Comparison of ENCODE assay signal across 23 cellular contexts in genomic region chr1:118250232-118250631, GRCh38.
"Had no signal": no experiment of that assay in that cellular context is flagged by ENCODE, and none has a peak within 500 bp of the region (broad histone marks: within the 10 kb centered on the region; RNA-seq: fewer than 3 reads in every experiment).

No MANE protein-coding gene starts in this region.

- H3K27me3 Mint-ChIP-seq: activated CD4-positive, alpha-beta T cell treated with anti-CD3 and anti-CD28 coated beads, Interleukin-2, amount 10 ng/mL, durations not matched to agents 7 days and 5 days; activated naive CD8-positive, alpha-beta T cell treated with anti-CD3 and anti-CD28 coated beads, Interleukin-2, amount 10 ng/mL, durations not matched to agents 7 days and 5 days had no signal

- H3K4me3 ChIP-seq: body of pancreas, thyroid gland had no signal

- H3K4me3 Mint-ChIP-seq: activated CD4-positive, alpha-beta T cell treated with anti-CD3 and anti-CD28 coated beads, Interleukin-2, amount 10 ng/mL, durations not matched to agents 7 days and 5 days; activated CD8-positive, alpha-beta T cell treated with anti-CD3 and anti-CD28 coated beads, Interleukin-2, amount 10 ng/mL, durations not matched to agents 7 days and 5 days; activated naive CD8-positive, alpha-beta T cell treated with anti-CD3 and anti-CD28 coated beads, Interleukin-2, amount 10 ng/mL, durations not matched to agents 7 days and 5 days; activated T-cell treated with anti-CD3 and anti-CD28 coated beads, Interleukin-2, amount 50 U/mL, for 24 hours; effector memory CD8-positive, alpha-beta T cell; natural killer cell had no signal

- H3K27me3 ChIP-seq: body of pancreas, foreskin keratinocyte, thyroid gland had no signal

- H3K27ac Mint-ChIP-seq: activated CD4-positive, alpha-beta T cell treated with anti-CD3 and anti-CD28 coated beads, Interleukin-2, amount 10 ng/mL, durations not matched to agents 7 days and 5 days; activated CD8-positive, alpha-beta T cell treated with anti-CD3 and anti-CD28 coated beads, Interleukin-2, amount 10 ng/mL, durations not matched to agents 7 days and 5 days; activated naive CD8-positive, alpha-beta T cell treated with anti-CD3 and anti-CD28 coated beads, Interleukin-2, amount 10 ng/mL, durations not matched to agents 7 days and 5 days; activated T-cell treated with anti-CD3 and anti-CD28 coated beads, Interleukin-2, amount 50 U/mL, for 24 hours; activated T-helper 2 cell treated with anti-CD3 and anti-CD28 coated beads, Interferon-gamma antibody, Interleukin-2, Interleukin-4, amounts not matched to agents 10 μg/mL and 5 μg/mL and 100 μg/mL, durations not matched to agents 14 hours and 24 hours and 36 hours; effector memory CD8-positive, alpha-beta T cell; natural killer cell; progenitor cell of endocrine pancreas had no signal

- ATAC-seq: activated CD8-positive, alpha-beta T cell treated with anti-CD3 and anti-CD28 coated beads, Interleukin-2, amount 10 ng/mL, durations not matched to agents 7 days and 5 days; body of pancreas; effector memory CD8-positive, alpha-beta T cell; foreskin keratinocyte; left cardiac atrium; natural killer cell had no signal

- DNase-seq: activated CD4-positive, alpha-beta T cell treated with anti-CD3 and anti-CD28 coated beads, Interleukin-2, amount 10 ng/mL, durations not matched to agents 7 days and 5 days; activated CD8-positive, alpha-beta T cell treated with anti-CD3 and anti-CD28 coated beads, Interleukin-2, amount 10 ng/mL, durations not matched to agents 7 days and 5 days; activated naive CD4-positive, alpha-beta T cell treated with Interleukin-2 at 50 U/mL for 16 hours; activated naive CD8-positive, alpha-beta T cell treated with anti-CD3 and anti-CD28 coated beads, Interleukin-2, amount 10 ng/mL, durations not matched to agents 7 days and 5 days; activated T-cell treated with anti-CD3 and anti-CD28 coated beads, Interleukin-2, amount 50 U/mL, for 24 hours; body of pancreas; caudate nucleus; effector memory CD8-positive, alpha-beta T cell; foreskin keratinocyte; left cardiac atrium; mesenchymal stem cell; natural killer cell; stimulated activated CD4-positive, alpha-beta T cell treated with anti-CD3 and anti-CD28 coated beads, Interleukin-12 subunit alpha, Interleukin-12 subunit beta, amount 100 ng/mL, for 4 hours; stimulated activated CD4-positive, alpha-beta T cell treated with anti-CD3 and anti-CD28 coated beads, Interleukin-1b, Interleukin-23, amount 100 ng/mL, for 48 hours; stimulated activated CD8-positive, alpha-beta memory T cell treated with anti-CD3 and anti-CD28 coated beads, Interleukin-4, amount 100 ng/mL, for 48 hours; stimulated activated naive CD4-positive, alpha-beta T cell; T-helper 1 cell; T1000; thyroid gland had no signal

- H3K4me1 Mint-ChIP-seq: activated CD4-positive, alpha-beta T cell treated with anti-CD3 and anti-CD28 coated beads, Interleukin-2, amount 10 ng/mL, durations not matched to agents 7 days and 5 days; activated naive CD8-positive, alpha-beta T cell treated with anti-CD3 and anti-CD28 coated beads, Interleukin-2, amount 10 ng/mL, durations not matched to agents 7 days and 5 days; natural killer cell had no signal

- FAIRE-seq: islet of Langerhans had no signal

- H3K36me3 ChIP-seq: thyroid gland had no signal

- H3K36me3 Mint-ChIP-seq: activated naive CD8-positive, alpha-beta T cell treated with anti-CD3 and anti-CD28 coated beads, Interleukin-2, amount 10 ng/mL, durations not matched to agents 7 days and 5 days; natural killer cell had no signal

- H3K9me3 Mint-ChIP-seq: activated CD4-positive, alpha-beta T cell treated with anti-CD3 and anti-CD28 coated beads, Interleukin-2, amount 10 ng/mL, durations not matched to agents 7 days and 5 days; activated naive CD8-positive, alpha-beta T cell treated with anti-CD3 and anti-CD28 coated beads, Interleukin-2, amount 10 ng/mL, durations not matched to agents 7 days and 5 days; activated T-cell treated with anti-CD3 and anti-CD28 coated beads, Interleukin-2, amount 50 U/mL, for 24 hours had no signal

- H3K27ac ChIP-seq: body of pancreas, epithelial cell of prostate, foreskin keratinocyte, thyroid gland had no signal

- H3K9me3 ChIP-seq: body of pancreas, thyroid gland had no signal

- H3K4me1 ChIP-seq: body of pancreas, foreskin keratinocyte, thyroid gland had no signal
